ENCODE assay signal across 8 cellular contexts in genomic region chr18:2654828-2655152, GRCh38. TPM values are rescaled to one million over a fixed set of nuclear protein-coding genes. Genes with fewer than 3 reads are reported as not detected.
DNase-seq lines count a peak whose midpoint lies in the region; ATAC-seq, FAIRE-seq and TF ChIP-seq lines count a peak whose summit lies in the region.

No MANE protein-coding gene starts in this region.

- H3K36me3 Mint-ChIP-seq in activated CD8-positive, alpha-beta T cell treated with anti-CD3 and anti-CD28 coated beads, Interleukin-2, amount 10 ng/mL, durations not matched to agents 7 days and 5 days (ENCODE audit: low read depth) = peaks cover 26% of the 10 kb centered on the region

- peak overlapping the region; percentile 95 for H3K27ac Mint-ChIP-seq in activated CD8-positive, alpha-beta T cell treated with anti-CD3 and anti-CD28 coated beads, Interleukin-2, amount 10 ng/mL, durations not matched to agents 7 days and 5 days

- no peaks in the 10 kb centered on the region for H3K36me3 ChIP-seq in left ventricle myocardium inferior

- no peak for TF ChIP-seq CTCF in GM13977 (IDR thresholded peaks at IDR 0.05; ENCODE audit: extremely low read depth, insufficient read depth, missing control alignments)
- no peak for TF ChIP-seq CTCF in left ventricle myocardium inferior (IDR thresholded peaks at IDR 0.05; ENCODE audit: borderline replicate concordance)

- H3K27me3 Mint-ChIP-seq in activated CD8-positive, alpha-beta T cell treated with anti-CD3 and anti-CD28 coated beads, Interleukin-2, amount 10 ng/mL, durations not matched to agents 7 days and 5 days (ENCODE audit: low read depth) = no peaks in the 10 kb centered on the region

- H3K4me1 Mint-ChIP-seq in activated CD8-positive, alpha-beta T cell treated with anti-CD3 and anti-CD28 coated beads, Interleukin-2, amount 10 ng/mL, durations not matched to agents 7 days and 5 days (ENCODE audit: low read depth) = peaks cover 41% of the 10 kb centered on the region

- DNase-seq in GM13977 (ENCODE audit: low spot score) = peak; percentile 72
- DNase-seq in activated CD8-positive, alpha-beta T cell treated with anti-CD3 and anti-CD28 coated beads, Interleukin-2, amount 10 ng/mL, durations not matched to agents 7 days and 5 days = no peak
- DNase-seq in left ventricle myocardium inferior = no peak
- no peak for DNase-seq in skeletal muscle cell (ENCODE audit: low read depth)
- DNase-seq in HTR-8/SVneo (ENCODE audit: insufficient read length, low spot score) = no peak
- no peak for DNase-seq in GDM1 (lab: John Stamatoyannopoulos, UW)
- DNase-seq in GOT3 (lab: John Stamatoyannopoulos, UW) = no peak

- H3K27me3 ChIP-seq in left ventricle myocardium inferior (ENCODE audit: low read depth) = no peaks in the 10 kb centered on the region

- H3K27ac ChIP-seq in left ventricle myocardium inferior (replicated peaks) = peak overlapping the region; percentile 95

- POLR2A ChIA-PET in activated CD8-positive, alpha-beta T cell treated with anti-CD3 and anti-CD28 coated beads, Interleukin-2, amount 10 ng/mL, durations not matched to agents 7 days and 5 days (lab: Charles Lee) = interaction anchor here (0.7 to 5.9 kb wide), 17 partner anchors 10 to 593 kb away, joined by 3 to 295 read pairs (median 6); partner anchors contain the start of genes METTL4, MYL12A and NDC80

- intact Hi-C loops in left ventricle myocardium inferior (cut with micrococcal nuclease) = no loop called here

- H3K9me3 ChIP-seq in left ventricle myocardium inferior (replicated peaks) = no peaks in the 10 kb centered on the region

- CTCF ChIA-PET in activated CD8-positive, alpha-beta T cell treated with anti-CD3 and anti-CD28 coated beads, Interleukin-2, amount 10 ng/mL, durations not matched to agents 7 days and 5 days (lab: Charles Lee) = interaction anchor here (0.9 to 4.4 kb wide), 5 partner anchors 12 to 49 kb away, joined by 3 to 33 read pairs (median 6); no protein-coding TSS in a partner anchor

- H3K4me3 Mint-ChIP-seq in activated CD8-positive, alpha-beta T cell treated with anti-CD3 and anti-CD28 coated beads, Interleukin-2, amount 10 ng/mL, durations not matched to agents 7 days and 5 days = peak overlapping the region; percentile 92

- FAIRE-seq in HTR-8/SVneo (lab: Jason Lieb, UNC) = no peak

- H3K4me3 ChIP-seq in left ventricle myocardium inferior (peak overlapping the region; percentile 93), skeletal muscle cell (ENCODE audit: low read depth, low read length) (peak overlapping the region; percentile 91)

- in situ Hi-C loops in GM13977 (cut with MboI; ENCODE audit: low pct_unique_long_range_greater_than_20kb, low sequenced_read_pairs, unreplicated experiment) = no loop called here

- H3K4me1 ChIP-seq in left ventricle myocardium inferior = peaks cover 52% of the 10 kb centered on the region

- ATAC-seq in HG02970 (IDR thresholded peaks at IDR 0.05; ENCODE audit: low FRiP score, unreplicated experiment) = peak; percentile 32
- peak; percentile 45 for ATAC-seq in activated CD8-positive, alpha-beta T cell treated with anti-CD3 and anti-CD28 coated beads, Interleukin-2, amount 10 ng/mL, durations not matched to agents 7 days and 5 days

- no peaks in the 10 kb centered on the region for H3K9me3 Mint-ChIP-seq in activated CD8-positive, alpha-beta T cell treated with anti-CD3 and anti-CD28 coated beads, Interleukin-2, amount 10 ng/mL, durations not matched to agents 7 days and 5 days (ENCODE audit: insufficient read depth)

RNA-seq across cellular contexts. Expression of gene SMCHD1, which starts 0.7 kb away (rescaled TPM):
- 100 to 1,000 TPM; 137 to 142 TPM for total RNA-seq in activated CD8-positive, alpha-beta T cell treated with anti-CD3 and anti-CD28 coated beads, Interleukin-2, amount 10 ng/mL, durations not matched to agents 7 days and 5 days
- 26.6 TPM for total RNA-seq in left ventricle myocardium inferior
